8 cellular contexts compared by ENCODE assay signal in genomic region chr19:1568320-1569019, GRCh38. TPM values are rescaled to one million over a fixed set of nuclear protein-coding genes. Genes with fewer than 3 reads are reported as not detected.
DNase-seq lines count a peak whose midpoint lies in the region; ATAC-seq, FAIRE-seq and TF ChIP-seq lines count a peak whose summit lies in the region.

TSS of gene MEX3D (minus strand) at chr19:1568325. CDS start at chr19:1568058, 267 bp downstream.

- H3K4me3 ChIP-seq in BLaER1 (peak within 1 kb of the TSS; percentile 98), bronchial epithelial cell (ENCODE audit: low read depth, low read length) (peak within 1 kb of the TSS; percentile 71)

- no peak for FAIRE-seq in bronchial epithelial cell (lab: Jason Lieb, UNC)

- no peaks in the 10 kb centered on the region for H3K27me3 ChIP-seq in BLaER1
- H3K27me3 ChIP-seq in bronchial epithelial cell (ENCODE audit: control insufficient read depth, insufficient read depth, low read length) = no peaks in the 10 kb centered on the region

- H4K20me1 ChIP-seq in BLaER1 = peaks cover 38% of the 10 kb centered on the region

- peak; percentile 65 for ATAC-seq in GM21423 (IDR thresholded peaks at IDR 0.05; ENCODE audit: unreplicated experiment)

- peaks cover 23% of the 10 kb centered on the region for H3K36me3 ChIP-seq in BLaER1
- H3K36me3 ChIP-seq in bronchial epithelial cell (ENCODE audit: control insufficient read depth, insufficient read depth, low read length) = peaks cover 4% of the 10 kb centered on the region

- peaks cover 54% of the 10 kb centered on the region for H3K4me1 ChIP-seq in BLaER1

- H3K27ac ChIP-seq in BLaER1 = peak within 1 kb of the TSS; percentile 95

- DNase-seq in NCI-H1105 (lab: John Stamatoyannopoulos, UW) = peak; percentile 71
- peak; percentile 69 for DNase-seq in activated CD4-positive, CD25-positive, alpha-beta regulatory T cell treated with anti-CD3 and anti-CD28 coated beads, Interleukin-2, amount 50 U/mL, for 16 hours (ENCODE audit: low read depth, low spot score)
- no peak for DNase-seq in bronchial epithelial cell (ENCODE audit: low read depth)
- DNase-seq in inferior parietal cortex (ENCODE audit: extremely low spot score) = peak; percentile 43
- peak; percentile 57 to 70 for DNase-seq in stimulated activated CD4-positive, alpha-beta T cell treated with anti-CD3 and anti-CD28 coated beads, Interleukin-12 subunit alpha, Interleukin-12 subunit beta, amount 100 ng/mL, for 24 hours (ENCODE audit: low read depth in 2 of 2)
- no peak for DNase-seq in DMS114 treated with DMSO at 0.1 percent for 48 hours (lab: John Stamatoyannopoulos, UW; ENCODE audit: unreplicated experiment)

- peak within 1 kb of the TSS; percentile 95 for H3K4me2 ChIP-seq in BLaER1

- peak within 1 kb of the TSS; percentile 99 for H3K9ac ChIP-seq in BLaER1

- no peak for TF ChIP-seq CTCF in bronchial epithelial cell (IDR thresholded peaks at IDR 0.05; ENCODE audit: insufficient read depth, low read length, severe bottlenecking)

- no peaks in the 10 kb centered on the region for H3K9me3 ChIP-seq in BLaER1

RNA-seq across cellular contexts. Expression of gene MEX3D, which starts in this region (rescaled TPM):
- 34.2 and 43.4 TPM in 2 replicates for total RNA-seq in bronchial epithelial cell

Comparison
In these comparisons a context has a peak if more than half of its experiments do, and no peak if none do; other contexts are left out.
1. DNase-seq: peak in NCI-H1105 (single experiment), activated CD4-positive, CD25-positive, alpha-beta regulatory T cell treated with anti-CD3 and anti-CD28 coated beads, Interleukin-2, amount 50 U/mL, for 16 hours (single experiment), inferior parietal cortex (single experiment) and stimulated activated CD4-positive, alpha-beta T cell treated with anti-CD3 and anti-CD28 coated beads, Interleukin-12 subunit alpha, Interleukin-12 subunit beta, amount 100 ng/mL, for 24 hours (2 of 2); none in bronchial epithelial cell (single experiment) and DMS114 treated with DMSO at 0.1 percent for 48 hours (single experiment).